Comparison of ENCODE assay signal across 20 cellular contexts in the genomic region with DNA sequence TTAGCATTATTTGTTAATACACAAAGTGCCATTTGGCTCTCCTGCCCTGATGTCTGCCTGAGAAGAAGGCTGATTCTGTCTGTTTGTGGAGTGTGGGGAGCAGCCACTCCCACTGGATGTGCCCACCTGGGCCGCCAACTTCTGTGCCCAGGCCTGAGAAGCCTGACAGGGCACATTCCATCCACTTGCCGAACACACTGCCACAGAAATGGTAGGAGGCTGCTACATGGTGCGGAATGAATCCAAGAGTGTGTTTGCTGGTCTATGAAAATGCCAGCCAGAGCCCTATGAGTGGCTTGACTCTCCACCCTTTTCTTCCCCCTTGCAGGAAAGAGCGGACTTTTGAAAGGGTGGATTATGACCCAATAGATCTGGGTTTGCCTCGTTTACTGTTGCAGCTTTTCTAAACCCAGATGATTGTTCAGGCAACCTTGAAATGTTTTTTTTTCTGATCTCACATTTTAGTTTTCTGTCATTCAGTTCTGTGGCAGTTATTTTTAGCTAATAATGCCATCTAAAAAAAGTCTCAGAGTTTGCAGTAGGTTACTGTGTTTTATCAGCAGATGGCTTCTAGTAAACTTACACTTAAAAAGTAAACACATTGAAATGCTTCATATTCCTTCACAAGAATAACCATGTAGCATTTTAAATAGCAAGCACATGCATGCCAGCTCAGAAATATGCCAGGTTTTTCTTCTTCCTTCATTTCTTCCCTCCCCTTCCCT.
DNase-seq lines count a peak whose midpoint lies in the region; ATAC-seq and TF ChIP-seq lines count a peak whose summit lies in the region.
"Had no signal": no experiment of that assay in that cellular context is flagged by ENCODE, and none has a peak within 500 bp of the region (broad histone marks: within the 10 kb centered on the region; RNA-seq: fewer than 3 reads in every experiment).

No MANE protein-coding gene starts in this region.

- CTCF ChIA-PET in CD4-positive, alpha-beta T cell (lab: Charles Lee), result no interaction called here

- no peak overlapping the region for H3K4ac ChIP-seq in mesenchymal stem cell (ENCODE audit: low read depth in 1 of 2, low read length in 2 of 2)

- H3K4me3 ChIP-seq in mesenchymal stem cell (ENCODE audit: insufficient read depth in 1 of 2, low read depth in 1 of 2, low read length in 2 of 2) (no peak overlapping the region), upper lobe of right lung (no peak overlapping the region)

- no peak overlapping the region for H3K23ac ChIP-seq in mesenchymal stem cell (ENCODE audit: low read length in 2 of 2)

- H2AFZ ChIP-seq in mesenchymal stem cell (ENCODE audit: low read depth, low read length), result peak overlapping the region; percentile 23

- DNase-seq in RPMI8226 (peak; percentile 2), cardiac septum (ENCODE audit: low spot score) (peak; percentile 75), mesenchymal stem cell (no peak), upper lobe of right lung (no peak), cerebellar cortex (ENCODE audit: low spot score) (no peak), H4 (ENCODE audit: low spot score) (no peak)
- no peak for DNase-seq in CD4-positive, alpha-beta T cell
- DNase-seq: Calu3, DMS79 treated with DMSO at 0.1 percent for 48 hours, GF-D8, NCI-H1092 treated with DMSO at 0.1 percent for 48 hours, NCI-H1436, NCI-H187, NCI-H2081 treated with DMSO at 0.1 percent for 48 hours, NCI-H524, NCI-H774, PC-3, SHP77 treated with DMSO at 0.1 percent for 48 hours had no signal

- H3K36me3 Mint-ChIP-seq in CD4-positive, alpha-beta T cell (ENCODE audit: low read depth), result no peaks in the 10 kb centered on the region
- H3K36me3 Mint-ChIP-seq: CD14-positive monocyte had no signal

- no peaks in the 10 kb centered on the region for H3K4me1 Mint-ChIP-seq in CD4-positive, alpha-beta T cell (ENCODE audit: low read depth)
- H3K4me1 Mint-ChIP-seq: CD14-positive monocyte had no signal

- POLR2A ChIA-PET in CD4-positive, alpha-beta T cell (lab: Charles Lee), result no interaction called here

- no peak overlapping the region for H2AK5ac ChIP-seq in mesenchymal stem cell (ENCODE audit: low read length, severe bottlenecking)

- no peaks in the 10 kb centered on the region for H3K79me1 ChIP-seq in mesenchymal stem cell (replicated peaks; ENCODE audit: low read length, poor library complexity, severe bottlenecking)

- WGBS in mesenchymal stem cell, result 88% methylated on average over 5 of the region's 5 CpGs

- H3K27me3 ChIP-seq in mesenchymal stem cell (ENCODE audit: control insufficient read depth in 1 of 2, insufficient read depth in 1 of 2, low read length in 2 of 2) (no peaks in the 10 kb centered on the region), upper lobe of right lung (no peaks in the 10 kb centered on the region)
- H3K27me3 ChIP-seq in CD4-positive, alpha-beta T cell (ENCODE audit: control insufficient read depth, insufficient read depth, low read length), result no peaks in the 10 kb centered on the region

- H3K4me3 Mint-ChIP-seq in CD4-positive, alpha-beta T cell, result no peak overlapping the region
- H3K4me3 Mint-ChIP-seq: CD14-positive monocyte had no signal

- no peaks in the 10 kb centered on the region for H3K9me3 Mint-ChIP-seq in CD4-positive, alpha-beta T cell

- H2BK120ac ChIP-seq in mesenchymal stem cell (ENCODE audit: low read depth, low read length), result no peak overlapping the region

- H3K4me1 ChIP-seq in mesenchymal stem cell (ENCODE audit: control insufficient read depth, insufficient read depth, low read depth, low read length), result no peaks in the 10 kb centered on the region
- no peaks in the 10 kb centered on the region for H3K4me1 ChIP-seq in upper lobe of right lung

- TF ChIP-seq CTCF in upper lobe of right lung (IDR thresholded peaks at IDR 0.05), result no peak
- TF ChIP-seq CTCF in CD4-positive, alpha-beta T cell (IDR thresholded peaks at IDR 0.05), result no peak

- no peak overlapping the region for H3K27ac Mint-ChIP-seq in CD4-positive, alpha-beta T cell
- H3K27ac Mint-ChIP-seq: CD14-positive monocyte had no signal

- no peak overlapping the region for H3K9ac ChIP-seq in mesenchymal stem cell (ENCODE audit: low read length)

- no peak overlapping the region for H4K91ac ChIP-seq in mesenchymal stem cell (ENCODE audit: low read length)

- H2BK12ac ChIP-seq in mesenchymal stem cell (ENCODE audit: low read length in 2 of 2), result no peak overlapping the region

- no peaks in the 10 kb centered on the region for H3K36me3 ChIP-seq in mesenchymal stem cell (ENCODE audit: control insufficient read depth in 1 of 2, insufficient read depth in 2 of 2, low read depth in 1 of 2, low read length in 2 of 2)
- H3K36me3 ChIP-seq in upper lobe of right lung, result no peaks in the 10 kb centered on the region

- H3K18ac ChIP-seq in mesenchymal stem cell (ENCODE audit: low read depth in 1 of 2, low read length in 2 of 2), result no peak overlapping the region

- peaks cover 11% of the 10 kb centered on the region for H3K9me3 ChIP-seq in mesenchymal stem cell (ENCODE audit: control insufficient read depth, low read length)
- no peaks in the 10 kb centered on the region for H3K9me3 ChIP-seq in upper lobe of right lung
- H3K9me3 ChIP-seq in CD4-positive, alpha-beta T cell (ENCODE audit: control insufficient read depth, low read length), result peaks cover 7% of the 10 kb centered on the region

- ATAC-seq in upper lobe of right lung, result peak; percentile 46
- no peak for ATAC-seq in CD4-positive, alpha-beta T cell (ENCODE audit: poor library complexity)
- ATAC-seq: HCT116, PC-3 had no signal

- H3K27ac ChIP-seq in mesenchymal stem cell (ENCODE audit: low read length, poor library complexity, severe bottlenecking), result no peak overlapping the region
- H3K27ac ChIP-seq in upper lobe of right lung, result no peak overlapping the region
- H3K27ac ChIP-seq in CD4-positive, alpha-beta T cell (ENCODE audit: low read depth, low read length), result no peak overlapping the region

- no peak overlapping the region for H4K8ac ChIP-seq in mesenchymal stem cell (ENCODE audit: low read length)

- intact Hi-C loops in cardiac septum (cut with DNase I), result no loop called here
- intact Hi-C loops in upper lobe of right lung (cut with DNase I), result no loop called here
- intact Hi-C loops in CD4-positive, alpha-beta T cell (cut with DNase I, micrococcal nuclease), result no loop called here

- no peak overlapping the region for H2BK5ac ChIP-seq in mesenchymal stem cell (ENCODE audit: low read depth, low read length, poor library complexity, severe bottlenecking)

- H3K4me2 ChIP-seq in mesenchymal stem cell (ENCODE audit: low read length, poor library complexity, severe bottlenecking), result no peak overlapping the region

- H3K14ac ChIP-seq in mesenchymal stem cell (ENCODE audit: low read length in 2 of 2), result peak overlapping the region in 1 of 2 experiments; percentile 65

- H3K27me3 Mint-ChIP-seq in CD4-positive, alpha-beta T cell, result no peaks in the 10 kb centered on the region

- H2BK15ac ChIP-seq in mesenchymal stem cell (ENCODE audit: low read depth, poor library complexity, severe bottlenecking), result no peak overlapping the region

Comparison
In these comparisons a context has a peak if more than half of its experiments do, and no peak if none do; other contexts are left out.
1. DNase-seq: peak in RPMI8226 (single experiment) and cardiac septum (single experiment); none in mesenchymal stem cell (single experiment), upper lobe of right lung (single experiment), CD4-positive, alpha-beta T cell (0 of 10), cerebellar cortex (single experiment) and H4 (single experiment).